Comparison of ENCODE assay signal across 1 cellular context in the genomic region with DNA sequence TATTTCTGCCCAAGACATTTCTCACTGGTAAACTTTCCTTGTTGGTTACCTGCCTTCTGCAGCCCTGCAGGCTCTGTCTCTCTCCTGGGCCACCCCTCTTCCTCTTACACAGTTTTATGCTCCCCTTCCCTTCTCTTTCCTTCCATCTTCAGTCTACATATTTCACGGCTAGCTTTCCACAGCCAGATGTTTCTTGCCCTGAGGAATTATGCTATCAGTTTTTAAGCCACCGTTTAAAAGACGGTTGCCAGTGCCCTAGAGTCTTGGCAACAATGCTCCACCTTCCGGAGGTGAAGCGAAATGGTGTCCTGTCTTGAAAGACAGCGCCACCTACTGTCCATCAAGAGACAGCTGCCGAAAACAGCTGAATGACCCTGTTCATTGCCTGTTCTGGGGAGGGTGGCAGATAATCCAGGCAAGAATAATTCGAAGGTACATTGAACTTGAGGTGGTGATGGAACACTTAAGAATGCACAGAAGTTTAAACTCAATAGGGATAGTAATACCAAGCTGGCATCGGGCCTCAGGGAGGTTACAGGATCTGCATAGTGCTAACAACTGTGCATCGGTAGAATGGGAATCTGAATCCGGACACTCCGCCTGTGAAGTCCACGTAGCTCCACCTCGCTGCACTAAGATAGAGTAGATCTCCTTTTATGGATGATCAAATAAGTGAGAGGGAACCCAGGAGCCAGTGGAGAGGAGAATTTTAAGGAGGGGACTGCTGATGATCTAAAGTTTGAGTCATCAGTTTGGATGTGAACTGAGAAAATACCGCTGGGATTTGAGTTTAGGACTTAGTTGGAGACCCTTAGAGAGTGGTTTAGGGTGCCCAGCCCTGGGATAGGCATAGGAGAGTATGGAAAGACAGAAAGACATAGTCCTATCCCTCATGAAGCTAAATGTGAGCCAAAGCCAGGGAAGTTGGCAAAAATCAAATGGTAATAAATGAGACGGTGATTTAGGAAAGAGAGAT.
TF ChIP-seq lines count a peak whose summit lies in the region.

No MANE protein-coding gene starts in this region.

TF ChIP-seq in HepG2, 621 proteins besides CTCF, POLR2A, EP300 and RAD21 (continued from another document and continues in another):
- TF ChIP-seq, protein P1, sequence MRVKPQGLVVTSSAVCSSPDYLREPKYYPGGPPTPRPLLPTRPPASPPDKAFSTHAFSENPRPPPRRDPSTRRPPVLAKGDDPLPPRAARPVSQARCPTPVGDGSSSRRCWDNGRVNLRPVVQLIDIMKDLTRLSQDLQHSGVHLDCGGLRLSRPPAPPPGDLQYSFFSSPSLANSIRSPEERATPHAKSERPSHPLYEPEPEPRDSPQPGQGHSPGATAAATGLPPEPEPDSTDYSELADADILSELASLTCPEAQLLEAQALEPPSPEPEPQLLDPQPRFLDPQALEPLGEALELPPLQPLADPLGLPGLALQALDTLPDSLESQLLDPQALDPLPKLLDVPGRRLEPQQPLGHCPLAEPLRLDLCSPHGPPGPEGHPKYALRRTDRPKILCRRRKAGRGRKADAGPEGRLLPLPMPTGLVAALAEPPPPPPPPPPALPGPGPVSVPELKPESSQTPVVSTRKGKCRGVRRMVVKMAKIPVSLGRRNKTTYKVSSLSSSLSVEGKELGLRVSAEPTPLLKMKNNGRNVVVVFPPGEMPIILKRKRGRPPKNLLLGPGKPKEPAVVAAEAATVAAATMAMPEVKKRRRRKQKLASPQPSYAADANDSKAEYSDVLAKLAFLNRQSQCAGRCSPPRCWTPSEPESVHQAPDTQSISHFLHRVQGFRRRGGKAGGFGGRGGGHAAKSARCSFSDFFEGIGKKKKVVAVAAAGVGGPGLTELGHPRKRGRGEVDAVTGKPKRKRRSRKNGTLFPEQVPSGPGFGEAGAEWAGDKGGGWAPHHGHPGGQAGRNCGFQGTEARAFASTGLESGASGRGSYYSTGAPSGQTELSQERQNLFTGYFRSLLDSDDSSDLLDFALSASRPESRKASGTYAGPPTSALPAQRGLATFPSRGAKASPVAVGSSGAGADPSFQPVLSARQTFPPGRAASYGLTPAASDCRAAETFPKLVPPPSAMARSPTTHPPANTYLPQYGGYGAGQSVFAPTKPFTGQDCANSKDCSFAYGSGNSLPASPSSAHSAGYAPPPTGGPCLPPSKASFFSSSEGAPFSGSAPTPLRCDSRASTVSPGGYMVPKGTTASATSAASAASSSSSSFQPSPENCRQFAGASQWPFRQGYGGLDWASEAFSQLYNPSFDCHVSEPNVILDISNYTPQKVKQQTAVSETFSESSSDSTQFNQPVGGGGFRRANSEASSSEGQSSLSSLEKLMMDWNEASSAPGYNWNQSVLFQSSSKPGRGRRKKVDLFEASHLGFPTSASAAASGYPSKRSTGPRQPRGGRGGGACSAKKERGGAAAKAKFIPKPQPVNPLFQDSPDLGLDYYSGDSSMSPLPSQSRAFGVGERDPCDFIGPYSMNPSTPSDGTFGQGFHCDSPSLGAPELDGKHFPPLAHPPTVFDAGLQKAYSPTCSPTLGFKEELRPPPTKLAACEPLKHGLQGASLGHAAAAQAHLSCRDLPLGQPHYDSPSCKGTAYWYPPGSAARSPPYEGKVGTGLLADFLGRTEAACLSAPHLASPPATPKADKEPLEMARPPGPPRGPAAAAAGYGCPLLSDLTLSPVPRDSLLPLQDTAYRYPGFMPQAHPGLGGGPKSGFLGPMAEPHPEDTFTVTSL (CRISPR knock-in tag; IDR thresholded peaks at IDR 0.05; ENCODE audit: borderline replicate concordance) = no peak
- TF ChIP-seq, protein P2, sequence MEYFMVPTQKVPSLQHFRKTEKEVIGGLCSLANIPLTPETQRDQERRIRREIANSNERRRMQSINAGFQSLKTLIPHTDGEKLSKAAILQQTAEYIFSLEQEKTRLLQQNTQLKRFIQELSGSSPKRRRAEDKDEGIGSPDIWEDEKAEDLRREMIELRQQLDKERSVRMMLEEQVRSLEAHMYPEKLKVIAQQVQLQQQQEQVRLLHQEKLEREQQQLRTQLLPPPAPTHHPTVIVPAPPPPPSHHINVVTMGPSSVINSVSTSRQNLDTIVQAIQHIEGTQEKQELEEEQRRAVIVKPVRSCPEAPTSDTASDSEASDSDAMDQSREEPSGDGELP (IDR thresholded peaks at IDR 0.05; ENCODE audit: borderline replicate concordance, low read depth) = peak; percentile 90; the same call in 1 of the 2 replicates
- no peak for TF ChIP-seq ZNF550 (CRISPR knock-in tag; IDR thresholded peaks at IDR 0.05; ENCODE audit: borderline replicate concordance)
- TF ChIP-seq, protein P3, sequence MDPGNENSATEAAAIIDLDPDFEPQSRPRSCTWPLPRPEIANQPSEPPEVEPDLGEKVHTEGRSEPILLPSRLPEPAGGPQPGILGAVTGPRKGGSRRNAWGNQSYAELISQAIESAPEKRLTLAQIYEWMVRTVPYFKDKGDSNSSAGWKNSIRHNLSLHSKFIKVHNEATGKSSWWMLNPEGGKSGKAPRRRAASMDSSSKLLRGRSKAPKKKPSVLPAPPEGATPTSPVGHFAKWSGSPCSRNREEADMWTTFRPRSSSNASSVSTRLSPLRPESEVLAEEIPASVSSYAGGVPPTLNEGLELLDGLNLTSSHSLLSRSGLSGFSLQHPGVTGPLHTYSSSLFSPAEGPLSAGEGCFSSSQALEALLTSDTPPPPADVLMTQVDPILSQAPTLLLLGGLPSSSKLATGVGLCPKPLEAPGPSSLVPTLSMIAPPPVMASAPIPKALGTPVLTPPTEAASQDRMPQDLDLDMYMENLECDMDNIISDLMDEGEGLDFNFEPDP (CRISPR knock-in tag; conservative IDR thresholded peaks at IDR 0.05) = 0 out of 2 replicates have a peak, but pooled peaks have one; percentile 63
- no peak for TF ChIP-seq NR2F6 (IDR thresholded peaks at IDR 0.05)
- peak; percentile 80 for TF ChIP-seq NR2F6 (CRISPR knock-in tag; IDR thresholded peaks at IDR 0.05)
- TF ChIP-seq RBM39 (IDR thresholded peaks at IDR 0.05; ENCODE audit: low read depth, low read length, poor library complexity, severe bottlenecking) = no peak
- no peak for TF ChIP-seq MAFK (conservative IDR thresholded peaks at IDR 0.05 in 1 of 2, IDR thresholded peaks at IDR 0.05 in 1 of 2; ENCODE audit: low read length in 2 of 2)
- TF ChIP-seq, protein P4, sequence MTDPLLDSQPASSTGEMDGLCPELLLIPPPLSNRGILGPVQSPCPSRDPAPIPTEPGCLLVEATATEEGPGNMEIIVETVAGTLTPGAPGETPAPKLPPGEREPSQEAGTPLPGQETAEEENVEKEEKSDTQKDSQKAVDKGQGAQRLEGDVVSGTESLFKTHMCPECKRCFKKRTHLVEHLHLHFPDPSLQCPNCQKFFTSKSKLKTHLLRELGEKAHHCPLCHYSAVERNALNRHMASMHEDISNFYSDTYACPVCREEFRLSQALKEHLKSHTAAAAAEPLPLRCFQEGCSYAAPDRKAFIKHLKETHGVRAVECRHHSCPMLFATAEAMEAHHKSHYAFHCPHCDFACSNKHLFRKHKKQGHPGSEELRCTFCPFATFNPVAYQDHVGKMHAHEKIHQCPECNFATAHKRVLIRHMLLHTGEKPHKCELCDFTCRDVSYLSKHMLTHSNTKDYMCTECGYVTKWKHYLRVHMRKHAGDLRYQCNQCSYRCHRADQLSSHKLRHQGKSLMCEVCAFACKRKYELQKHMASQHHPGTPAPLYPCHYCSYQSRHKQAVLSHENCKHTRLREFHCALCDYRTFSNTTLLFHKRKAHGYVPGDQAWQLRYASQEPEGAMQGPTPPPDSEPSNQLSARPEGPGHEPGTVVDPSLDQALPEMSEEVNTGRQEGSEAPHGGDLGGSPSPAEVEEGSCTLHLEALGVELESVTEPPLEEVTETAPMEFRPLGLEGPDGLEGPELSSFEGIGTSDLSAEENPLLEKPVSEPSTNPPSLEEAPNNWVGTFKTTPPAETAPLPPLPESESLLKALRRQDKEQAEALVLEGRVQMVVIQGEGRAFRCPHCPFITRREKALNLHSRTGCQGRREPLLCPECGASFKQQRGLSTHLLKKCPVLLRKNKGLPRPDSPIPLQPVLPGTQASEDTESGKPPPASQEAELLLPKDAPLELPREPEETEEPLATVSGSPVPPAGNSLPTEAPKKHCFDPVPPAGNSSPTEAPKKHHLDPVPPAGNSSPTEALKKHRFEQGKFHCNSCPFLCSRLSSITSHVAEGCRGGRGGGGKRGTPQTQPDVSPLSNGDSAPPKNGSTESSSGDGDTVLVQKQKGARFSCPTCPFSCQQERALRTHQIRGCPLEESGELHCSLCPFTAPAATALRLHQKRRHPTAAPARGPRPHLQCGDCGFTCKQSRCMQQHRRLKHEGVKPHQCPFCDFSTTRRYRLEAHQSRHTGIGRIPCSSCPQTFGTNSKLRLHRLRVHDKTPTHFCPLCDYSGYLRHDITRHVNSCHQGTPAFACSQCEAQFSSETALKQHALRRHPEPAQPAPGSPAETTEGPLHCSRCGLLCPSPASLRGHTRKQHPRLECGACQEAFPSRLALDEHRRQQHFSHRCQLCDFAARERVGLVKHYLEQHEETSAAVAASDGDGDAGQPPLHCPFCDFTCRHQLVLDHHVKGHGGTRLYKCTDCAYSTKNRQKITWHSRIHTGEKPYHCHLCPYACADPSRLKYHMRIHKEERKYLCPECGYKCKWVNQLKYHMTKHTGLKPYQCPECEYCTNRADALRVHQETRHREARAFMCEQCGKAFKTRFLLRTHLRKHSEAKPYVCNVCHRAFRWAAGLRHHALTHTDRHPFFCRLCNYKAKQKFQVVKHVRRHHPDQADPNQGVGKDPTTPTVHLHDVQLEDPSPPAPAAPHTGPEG (CRISPR knock-in tag; IDR thresholded peaks at IDR 0.05) = no peak
- no peak for TF ChIP-seq ZNF709 (CRISPR knock-in tag; IDR thresholded peaks at IDR 0.05)
- TF ChIP-seq, protein P5, sequence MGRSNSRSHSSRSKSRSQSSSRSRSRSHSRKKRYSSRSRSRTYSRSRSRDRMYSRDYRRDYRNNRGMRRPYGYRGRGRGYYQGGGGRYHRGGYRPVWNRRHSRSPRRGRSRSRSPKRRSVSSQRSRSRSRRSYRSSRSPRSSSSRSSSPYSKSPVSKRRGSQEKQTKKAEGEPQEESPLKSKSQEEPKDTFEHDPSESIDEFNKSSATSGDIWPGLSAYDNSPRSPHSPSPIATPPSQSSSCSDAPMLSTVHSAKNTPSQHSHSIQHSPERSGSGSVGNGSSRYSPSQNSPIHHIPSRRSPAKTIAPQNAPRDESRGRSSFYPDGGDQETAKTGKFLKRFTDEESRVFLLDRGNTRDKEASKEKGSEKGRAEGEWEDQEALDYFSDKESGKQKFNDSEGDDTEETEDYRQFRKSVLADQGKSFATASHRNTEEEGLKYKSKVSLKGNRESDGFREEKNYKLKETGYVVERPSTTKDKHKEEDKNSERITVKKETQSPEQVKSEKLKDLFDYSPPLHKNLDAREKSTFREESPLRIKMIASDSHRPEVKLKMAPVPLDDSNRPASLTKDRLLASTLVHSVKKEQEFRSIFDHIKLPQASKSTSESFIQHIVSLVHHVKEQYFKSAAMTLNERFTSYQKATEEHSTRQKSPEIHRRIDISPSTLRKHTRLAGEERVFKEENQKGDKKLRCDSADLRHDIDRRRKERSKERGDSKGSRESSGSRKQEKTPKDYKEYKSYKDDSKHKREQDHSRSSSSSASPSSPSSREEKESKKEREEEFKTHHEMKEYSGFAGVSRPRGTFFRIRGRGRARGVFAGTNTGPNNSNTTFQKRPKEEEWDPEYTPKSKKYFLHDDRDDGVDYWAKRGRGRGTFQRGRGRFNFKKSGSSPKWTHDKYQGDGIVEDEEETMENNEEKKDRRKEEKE (IDR thresholded peaks at IDR 0.05) = no peak
- TF ChIP-seq NCOA5 (CRISPR knock-in tag; IDR thresholded peaks at IDR 0.05) = no peak
- TF ChIP-seq, protein P6, sequence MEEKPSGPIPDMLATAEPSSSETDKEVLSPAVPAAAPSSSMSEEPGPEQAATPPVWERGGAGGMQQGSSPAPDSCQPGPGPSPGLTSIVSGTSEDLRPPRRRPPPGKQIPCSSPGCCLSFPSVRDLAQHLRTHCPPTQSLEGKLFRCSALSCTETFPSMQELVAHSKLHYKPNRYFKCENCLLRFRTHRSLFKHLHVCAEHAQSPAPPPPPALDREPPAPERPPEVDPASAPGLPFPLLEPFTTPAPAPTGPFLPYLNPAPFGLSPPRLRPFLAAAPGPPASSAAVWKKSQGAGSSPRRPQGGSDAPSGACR (CRISPR knock-in tag; IDR thresholded peaks at IDR 0.05) = 0 out of 2 replicates have a peak, but pooled peaks have one; percentile 65
- no peak for TF ChIP-seq ZNF549 (CRISPR knock-in tag; IDR thresholded peaks at IDR 0.05)
- no peak for TF ChIP-seq ZNF547 (CRISPR knock-in tag; IDR thresholded peaks at IDR 0.05)
- no peak for TF ChIP-seq RORA (CRISPR knock-in tag; IDR thresholded peaks at IDR 0.05)
- peak; percentile 31; the same call in 1 of the 2 replicates for TF ChIP-seq HMG20A (CRISPR knock-in tag; IDR thresholded peaks at IDR 0.05; ENCODE audit: borderline replicate concordance)
- TF ChIP-seq, protein P7, sequence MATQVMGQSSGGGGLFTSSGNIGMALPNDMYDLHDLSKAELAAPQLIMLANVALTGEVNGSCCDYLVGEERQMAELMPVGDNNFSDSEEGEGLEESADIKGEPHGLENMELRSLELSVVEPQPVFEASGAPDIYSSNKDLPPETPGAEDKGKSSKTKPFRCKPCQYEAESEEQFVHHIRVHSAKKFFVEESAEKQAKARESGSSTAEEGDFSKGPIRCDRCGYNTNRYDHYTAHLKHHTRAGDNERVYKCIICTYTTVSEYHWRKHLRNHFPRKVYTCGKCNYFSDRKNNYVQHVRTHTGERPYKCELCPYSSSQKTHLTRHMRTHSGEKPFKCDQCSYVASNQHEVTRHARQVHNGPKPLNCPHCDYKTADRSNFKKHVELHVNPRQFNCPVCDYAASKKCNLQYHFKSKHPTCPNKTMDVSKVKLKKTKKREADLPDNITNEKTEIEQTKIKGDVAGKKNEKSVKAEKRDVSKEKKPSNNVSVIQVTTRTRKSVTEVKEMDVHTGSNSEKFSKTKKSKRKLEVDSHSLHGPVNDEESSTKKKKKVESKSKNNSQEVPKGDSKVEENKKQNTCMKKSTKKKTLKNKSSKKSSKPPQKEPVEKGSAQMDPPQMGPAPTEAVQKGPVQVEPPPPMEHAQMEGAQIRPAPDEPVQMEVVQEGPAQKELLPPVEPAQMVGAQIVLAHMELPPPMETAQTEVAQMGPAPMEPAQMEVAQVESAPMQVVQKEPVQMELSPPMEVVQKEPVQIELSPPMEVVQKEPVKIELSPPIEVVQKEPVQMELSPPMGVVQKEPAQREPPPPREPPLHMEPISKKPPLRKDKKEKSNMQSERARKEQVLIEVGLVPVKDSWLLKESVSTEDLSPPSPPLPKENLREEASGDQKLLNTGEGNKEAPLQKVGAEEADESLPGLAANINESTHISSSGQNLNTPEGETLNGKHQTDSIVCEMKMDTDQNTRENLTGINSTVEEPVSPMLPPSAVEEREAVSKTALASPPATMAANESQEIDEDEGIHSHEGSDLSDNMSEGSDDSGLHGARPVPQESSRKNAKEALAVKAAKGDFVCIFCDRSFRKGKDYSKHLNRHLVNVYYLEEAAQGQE (IDR thresholded peaks at IDR 0.05; ENCODE audit: borderline replicate concordance in 1 of 2, low read depth in 1 of 2, low read length in 2 of 2) = no peak
- TF ChIP-seq ZMYM3 (CRISPR knock-in tag; IDR thresholded peaks at IDR 0.05) = peak; percentile 68; the same call in 1 of the 2 replicates
- TF ChIP-seq ZNF441 (CRISPR knock-in tag; IDR thresholded peaks at IDR 0.05; ENCODE audit: borderline replicate concordance) = no peak
- no peak for TF ChIP-seq HOXA7 (CRISPR knock-in tag; IDR thresholded peaks at IDR 0.05)
- TF ChIP-seq ZNF431 (CRISPR knock-in tag; IDR thresholded peaks at IDR 0.05; ENCODE audit: borderline replicate concordance, low read depth) = no peak
- no peak for TF ChIP-seq ZNF83 (CRISPR knock-in tag; IDR thresholded peaks at IDR 0.05; ENCODE audit: borderline replicate concordance)
- no peak for TF ChIP-seq KLF12 (CRISPR knock-in tag; IDR thresholded peaks at IDR 0.05; ENCODE audit: borderline replicate concordance)
